Comparison of ENCODE assay signal across 17 cellular contexts in genomic region chr4:165009493-165010227, GRCh38. TPM values are rescaled to one million over a fixed set of nuclear protein-coding genes. Genes with fewer than 3 reads are reported as not detected.
A peak's percentile ranks its signal among the peaks of the same experiment; 100 is the strongest.
DNase-seq lines count a peak whose midpoint lies in the region; ATAC-seq and TF ChIP-seq lines count a peak whose summit lies in the region.
"Had no signal": no experiment of that assay in that cellular context is flagged by ENCODE, and none has a peak within 500 bp of the region (broad histone marks: within the 10 kb centered on the region; RNA-seq: fewer than 3 reads in every experiment).

No MANE protein-coding gene starts in this region.

- no peak overlapping the region for H3K56ac ChIP-seq in mesendoderm (ENCODE audit: low read length)

- H3K4me3 ChIP-seq in mesendoderm (ENCODE audit: low read length) = no peak overlapping the region
- H3K4me3 ChIP-seq in OCI-LY7 (ENCODE audit: low read depth, low read length, poor library complexity, severe bottlenecking) = no peak overlapping the region
- H3K4me3 ChIP-seq: K562, smooth muscle cell had no signal

- no peak overlapping the region for H4K5ac ChIP-seq in mesendoderm (ENCODE audit: low read length)

- no peak overlapping the region for H2BK5ac ChIP-seq in mesendoderm (ENCODE audit: low read length)

- no peaks in the 10 kb centered on the region for H3K9me3 Mint-ChIP-seq in activated naive CD8-positive, alpha-beta T cell treated with anti-CD3 and anti-CD28 coated beads, Interleukin-2, amount 10 ng/mL, durations not matched to agents 7 days and 5 days
- H3K9me3 Mint-ChIP-seq: CD8-positive, alpha-beta T cell had no signal

- peaks cover 14% of the 10 kb centered on the region for H3K4me1 Mint-ChIP-seq in activated naive CD8-positive, alpha-beta T cell treated with anti-CD3 and anti-CD28 coated beads, Interleukin-2, amount 10 ng/mL, durations not matched to agents 7 days and 5 days

- no CpG with 5 or more reads among the region's 5 CpGs for WGBS in mesendoderm (ENCODE audit: extremely low coverage, insufficient coverage, low lambda C conversion rate)

- no peak for DNase-seq in activated naive CD8-positive, alpha-beta T cell treated with anti-CD3 and anti-CD28 coated beads, Interleukin-2, amount 10 ng/mL, durations not matched to agents 7 days and 5 days
- DNase-seq in mesendoderm (no peak), OCI-LY7 (ENCODE audit: low spot score) (no peak)
- DNase-seq: activated CD4-positive, alpha-beta T cell treated with anti-CD3 and anti-CD28 coated beads, Interleukin-2, amount 50 U/mL, for 1 hour; CD8-positive, alpha-beta T cell; cerebellar nuclear complex; NCI-H146; NCI-H526 had no signal

- no peaks in the 10 kb centered on the region for H3K27me3 ChIP-seq in mesendoderm (ENCODE audit: insufficient read depth, low read length, poor library complexity)

- H3K4me2 ChIP-seq in mesendoderm (ENCODE audit: low read length) = no peak overlapping the region
- H3K4me2 ChIP-seq in OCI-LY7 (ENCODE audit: low read length) = no peak overlapping the region
- H3K4me2 ChIP-seq: smooth muscle cell had no signal

- no peak overlapping the region for H3K27ac ChIP-seq in mesendoderm (ENCODE audit: low read depth, low read length)
- no peak overlapping the region for H3K27ac ChIP-seq in OCI-LY7 (ENCODE audit: low read depth, low read length, poor library complexity, severe bottlenecking)

- H3K27me3 Mint-ChIP-seq in activated naive CD8-positive, alpha-beta T cell treated with anti-CD3 and anti-CD28 coated beads, Interleukin-2, amount 10 ng/mL, durations not matched to agents 7 days and 5 days = peaks cover 64% of the 10 kb centered on the region

- H3K4ac ChIP-seq in mesendoderm (ENCODE audit: low read depth, low read length) = no peak overlapping the region

- H3K23ac ChIP-seq in mesendoderm (ENCODE audit: low read length) = no peak overlapping the region

- H3K36me3 ChIP-seq in mesendoderm (ENCODE audit: control insufficient read depth, insufficient read depth, low read length) = no peaks in the 10 kb centered on the region
- H3K36me3 ChIP-seq in OCI-LY7 (ENCODE audit: insufficient read depth, low read length) = no peaks in the 10 kb centered on the region

- H2BK120ac ChIP-seq in mesendoderm (ENCODE audit: low read depth, low read length) = no peak overlapping the region

- TF ChIP-seq CTCF in OCI-LY7 (conservative IDR thresholded peaks at IDR 0.05; ENCODE audit: low read length) = no peak

- no peaks in the 10 kb centered on the region for H3K9me3 ChIP-seq in OCI-LY7 (ENCODE audit: low read length)

- no peaks in the 10 kb centered on the region for H3K79me2 ChIP-seq in mesendoderm (ENCODE audit: control insufficient read depth, insufficient read depth, low read length)
- H3K79me2 ChIP-seq in OCI-LY7 (ENCODE audit: insufficient read depth, low read depth, low read length) = no peaks in the 10 kb centered on the region

- no peak overlapping the region for H3K27ac Mint-ChIP-seq in activated naive CD8-positive, alpha-beta T cell treated with anti-CD3 and anti-CD28 coated beads, Interleukin-2, amount 10 ng/mL, durations not matched to agents 7 days and 5 days
- H3K27ac Mint-ChIP-seq: CD8-positive, alpha-beta T cell had no signal

- no peaks in the 10 kb centered on the region for H4K20me1 ChIP-seq in OCI-LY7 (ENCODE audit: insufficient read depth, low read length)

- no peak overlapping the region for H3K18ac ChIP-seq in mesendoderm (ENCODE audit: low read length)

- no peaks in the 10 kb centered on the region for H3K79me1 ChIP-seq in mesendoderm (ENCODE audit: low read length)

- no peaks in the 10 kb centered on the region for H3K4me1 ChIP-seq in mesendoderm (ENCODE audit: control insufficient read depth, low read depth, low read length)
- H3K4me1 ChIP-seq in OCI-LY7 (ENCODE audit: insufficient read depth, low read length, poor library complexity, severe bottlenecking) = no peaks in the 10 kb centered on the region

- no peaks in the 10 kb centered on the region for H3K9me2 ChIP-seq in OCI-LY7 (ENCODE audit: insufficient read depth, low read length)

- H3K36me3 Mint-ChIP-seq in activated naive CD8-positive, alpha-beta T cell treated with anti-CD3 and anti-CD28 coated beads, Interleukin-2, amount 10 ng/mL, durations not matched to agents 7 days and 5 days = no peaks in the 10 kb centered on the region
- H3K36me3 Mint-ChIP-seq: CD8-positive, alpha-beta T cell had no signal

- no peak overlapping the region for H2AK5ac ChIP-seq in mesendoderm (ENCODE audit: low read length)

- H3K4me3 Mint-ChIP-seq in activated naive CD8-positive, alpha-beta T cell treated with anti-CD3 and anti-CD28 coated beads, Interleukin-2, amount 10 ng/mL, durations not matched to agents 7 days and 5 days = peak overlapping the region; percentile 16
- H3K4me3 Mint-ChIP-seq: CD8-positive, alpha-beta T cell had no signal

- no peak overlapping the region for H2AFZ ChIP-seq in OCI-LY7 (ENCODE audit: low read length)

- BruUV-seq in OCI-LY7 (replicated peaks; lab: Mats Ljungman, UMichigan) = no TSS peak

- POLR2A ChIA-PET in activated naive CD8-positive, alpha-beta T cell treated with anti-CD3 and anti-CD28 coated beads, Interleukin-2, amount 10 ng/mL, durations not matched to agents 7 days and 5 days (lab: Charles Lee) = interaction anchor here (0.6 kb wide), 1 partner anchor 505 kb away, joined by 3 read pairs; no protein-coding TSS in a partner anchor
- POLR2A ChIA-PET in OCI-LY7 (lab: Charles Lee) = interaction anchor here (0.6 to 1.4 kb wide), 3 partner anchors 17 to 868 kb away, joined by 3 to 5 read pairs (median 4); no protein-coding TSS in a partner anchor

- no peak overlapping the region for H4K8ac ChIP-seq in mesendoderm (ENCODE audit: low read depth, low read length)

- H3K9ac ChIP-seq in mesendoderm (ENCODE audit: low read length) = no peak overlapping the region

- H2BK15ac ChIP-seq in mesendoderm (replicated peaks; ENCODE audit: low read depth) = no peak overlapping the region

- CTCF ChIA-PET in OCI-LY7 (lab: Charles Lee; ENCODE audit: unreplicated experiment) = no interaction called here

- ATAC-seq in GM18858 (IDR thresholded peaks at IDR 0.05; ENCODE audit: unreplicated experiment) = peak; percentile 78
- peak; percentile 52 for ATAC-seq in GM21447 (IDR thresholded peaks at IDR 0.05; ENCODE audit: unreplicated experiment)
- peak; percentile 56 for ATAC-seq in HG03460 (IDR thresholded peaks at IDR 0.05; ENCODE audit: unreplicated experiment)
- ATAC-seq in activated naive CD8-positive, alpha-beta T cell treated with anti-CD3 and anti-CD28 coated beads, Interleukin-2, amount 10 ng/mL, durations not matched to agents 7 days and 5 days (ENCODE audit: low read depth) = peak; percentile 96
- no peak for ATAC-seq in HG03196 (IDR thresholded peaks at IDR 0.05; ENCODE audit: unreplicated experiment)
- ATAC-seq: CD8-positive, alpha-beta T cell; K562 had no signal

- intact Hi-C loops in OCI-LY7 (cut with micrococcal nuclease; ENCODE audit: unreplicated experiment) = no loop called here

RNA-seq across cellular contexts. Expression of gene TRIM60, which starts 22.1 kb away (rescaled TPM):
- not detected for total RNA-seq in activated naive CD8-positive, alpha-beta T cell treated with anti-CD3 and anti-CD28 coated beads, Interleukin-2, amount 10 ng/mL, durations not matched to agents 7 days and 5 days
- not detected for polyA plus RNA-seq in mesendoderm (2013, experiment 1 of 2)
- polyA plus RNA-seq in mesendoderm (2013, experiment 2 of 2) = not detected
- total RNA-seq in OCI-LY7 (2014; rRNA removed; shearing (Covaris generic)) = not detected in 2 replicates
- total RNA-seq in OCI-LY7 (2022) = not detected in 2 replicates
- total RNA-seq: CD8-positive, alpha-beta T cell; K562; mesenteric fat pad; omental fat pad; RPMI7951; smooth muscle cell had no signal
- polyA plus RNA-seq: K562, smooth muscle cell had no signal

RNA-seq across cellular contexts. Expression of gene TRIM61, which starts 32.2 kb away (rescaled TPM):
- total RNA-seq in activated naive CD8-positive, alpha-beta T cell treated with anti-CD3 and anti-CD28 coated beads, Interleukin-2, amount 10 ng/mL, durations not matched to agents 7 days and 5 days = 1 to 10 TPM; 2.9 to 3.1 TPM
- polyA plus RNA-seq in mesendoderm (2013, experiment 1 of 2) = 4.0 TPM
- polyA plus RNA-seq in mesendoderm (2013, experiment 2 of 2) = 4.1 TPM
- total RNA-seq in OCI-LY7 (2014; rRNA removed; shearing (Covaris generic)) = 2.8 and 3.1 TPM in 2 replicates
- 5.2 and 6.1 TPM in 2 replicates for total RNA-seq in OCI-LY7 (2022)
- total RNA-seq: RPMI7951, smooth muscle cell had no signal
- polyA plus RNA-seq: smooth muscle cell had no signal

RNA-seq across cellular contexts. Expression of gene TRIM75, which starts 44.0 kb away (rescaled TPM):
- not detected for total RNA-seq in activated naive CD8-positive, alpha-beta T cell treated with anti-CD3 and anti-CD28 coated beads, Interleukin-2, amount 10 ng/mL, durations not matched to agents 7 days and 5 days
- not detected for polyA plus RNA-seq in mesendoderm (2013, experiment 1 of 2)
- polyA plus RNA-seq in mesendoderm (2013, experiment 2 of 2) = not detected
- not detected in 2 replicates for total RNA-seq in OCI-LY7 (2014; rRNA removed; shearing (Covaris generic))
- total RNA-seq in OCI-LY7 (2022) = not detected in 2 replicates
- total RNA-seq: CD8-positive, alpha-beta T cell; K562; mesenteric fat pad; omental fat pad; RPMI7951; smooth muscle cell had no signal
- polyA plus RNA-seq: K562, smooth muscle cell had no signal
